In genomic region chr7:105822806-105823205, GRCh38 we compare ENCODE assay signal across 19 cellular contexts. TPM values are rescaled to one million over a fixed set of nuclear protein-coding genes. Genes with fewer than 3 reads are reported as not detected.
A peak's percentile ranks its signal among the peaks of the same experiment; 100 is the strongest.
DNase-seq lines count a peak whose midpoint lies in the region; ATAC-seq and TF ChIP-seq lines count a peak whose summit lies in the region.
"Had no signal": no experiment of that assay in that cellular context is flagged by ENCODE, and none has a peak within 500 bp of the region (broad histone marks: within the 10 kb centered on the region; RNA-seq: fewer than 3 reads in every experiment).

No MANE protein-coding gene starts in this region.

- dilution Hi-C loops in IMR-90 (cut with HindIII; ENCODE audit: low sequenced_read_pairs, unreplicated experiment): no loop called here

- WGBS in IMR-90 (ENCODE audit: extremely low coverage in 2 of 2, insufficient read length in 1 of 2), 2 experiments: no CpG with 5 or more reads among the region's 1 CpG

- POLR2A ChIA-PET in IMR-90 (lab: Charles Lee; ENCODE audit: unreplicated experiment): no interaction called here

- intact Hi-C loops in IMR-90 (cut with micrococcal nuclease): no loop called here

- H3K27ac ChIP-seq in IMR-90 (ENCODE audit: insufficient read depth, low read length): no peak overlapping the region

- peaks cover 4% of the 10 kb centered on the region for H3K36me3 ChIP-seq in IMR-90 (ENCODE audit: control insufficient read depth, insufficient read depth, low read length)
- H3K36me3 ChIP-seq: BE2C had no signal

- H2BK20ac ChIP-seq in IMR-90 (ENCODE audit: low read depth, low read length): no peak overlapping the region

- no peak overlapping the region for H2AK9ac ChIP-seq in IMR-90 (replicated peaks; ENCODE audit: low read depth, low read length, poor library complexity)

- no peak overlapping the region for H2AFZ ChIP-seq in IMR-90 (replicated peaks; ENCODE audit: low read length, poor library complexity)

- no peak overlapping the region for H4K91ac ChIP-seq in IMR-90 (ENCODE audit: insufficient read depth, low read depth, low read length)

- H2AK5ac ChIP-seq in IMR-90 (ENCODE audit: low read depth, low read length): no peak overlapping the region

- no peak for TF ChIP-seq POLR2A in IMR-90 (IDR thresholded peaks at IDR 0.05; ENCODE audit: low read depth, low read length)

- H3K4me3 ChIP-seq in IMR-90 (ENCODE audit: insufficient read depth, low read depth, low read length) (no peak overlapping the region), fibroblast of the aortic adventitia (ENCODE audit: low read depth, low read length) (no peak overlapping the region)
- H3K4me3 ChIP-seq: K562 had no signal

- no peak for DNase-seq in IMR-90
- DNase-seq in amniotic epithelial cell (ENCODE audit: low read depth): peak; percentile 62
- DNase-seq in fibroblast of the aortic adventitia (ENCODE audit: low read depth): peak; percentile 65
- DNase-seq in OCI-M2 (lab: John Stamatoyannopoulos, UW; ENCODE audit: unreplicated experiment): no peak
- DNase-seq: ACHN; BE2C; C1 segment of cervical spinal cord; Caco-2; CD4-positive, CD25-positive, alpha-beta regulatory T cell; DMS153; DMS79; GDM1; GOT3; H7; HFFc6 had no signal

- H3K9me1 ChIP-seq in IMR-90 (ENCODE audit: insufficient read depth, low read length): peaks cover 5% of the 10 kb centered on the region

- CTCF ChIA-PET in IMR-90 (lab: Yijun Ruan, JAX): no interaction called here

- H3K18ac ChIP-seq in IMR-90 (ENCODE audit: low read depth, low read length): no peak overlapping the region

- no peaks in the 10 kb centered on the region for H3K27me3 ChIP-seq in IMR-90 (ENCODE audit: control insufficient read depth, insufficient read depth, low read length)
- H3K27me3 ChIP-seq: BE2C had no signal

- no peak overlapping the region for H2BK5ac ChIP-seq in IMR-90 (ENCODE audit: low read depth, low read length, poor library complexity, severe bottlenecking)

- peaks cover 7 to 33% of the 10 kb centered on the region in 2 experiments for H3K79me1 ChIP-seq in IMR-90 (ENCODE audit: low read depth in 1 of 2, low read length in 2 of 2)

- in situ Hi-C loops in IMR-90 (cut with MboI; ENCODE audit: low sequenced_read_pairs): no loop called here

- H3K4ac ChIP-seq in IMR-90 (ENCODE audit: low read depth, low read length): no peak overlapping the region

- no peak overlapping the region for H3K4me2 ChIP-seq in IMR-90 (ENCODE audit: low read depth, low read length)

- 0 out of 2 replicates have a peak, but pooled peaks have one; percentile 24 for ATAC-seq in IMR-90 (ENCODE audit: low read depth)
- ATAC-seq in GM18498 (IDR thresholded peaks at IDR 0.05; ENCODE audit: unreplicated experiment): no peak
- ATAC-seq in HG03159 (IDR thresholded peaks at IDR 0.05; ENCODE audit: unreplicated experiment): no peak
- ATAC-seq: HCT116, K562 had no signal

- no TSS peak for BruUV-seq in IMR-90 (replicated peaks; lab: Mats Ljungman, UMichigan)

- TF ChIP-seq RAD21 in IMR-90 (IDR thresholded peaks at IDR 0.05; ENCODE audit: low read length): no peak

- no peak overlapping the region for H4K5ac ChIP-seq in IMR-90 (ENCODE audit: low read depth, low read length)

- H4K8ac ChIP-seq in IMR-90 (ENCODE audit: low read depth in 2 of 2, low read length in 2 of 2): no peak overlapping the region

- H4K20me1 ChIP-seq in IMR-90 (ENCODE audit: insufficient read depth, low read length): no peaks in the 10 kb centered on the region

- no peak overlapping the region for H2BK120ac ChIP-seq in IMR-90 (ENCODE audit: low read depth, low read length)

- no peak overlapping the region for H3K9ac ChIP-seq in IMR-90 (ENCODE audit: low read depth, low read length)

- no peak overlapping the region for H3K23ac ChIP-seq in IMR-90 (ENCODE audit: low read depth, low read length)

- no peak overlapping the region for H3K56ac ChIP-seq in IMR-90 (ENCODE audit: extremely low read depth, insufficient read depth, low read length)

- peaks cover 6% of the 10 kb centered on the region for H3K4me1 ChIP-seq in IMR-90 (ENCODE audit: control insufficient read depth, insufficient read depth, low read length)
- H3K4me1 ChIP-seq: Caco-2 had no signal

- no peak overlapping the region for H2BK15ac ChIP-seq in IMR-90 (ENCODE audit: low read depth, low read length)

- TF ChIP-seq CTCF in IMR-90 (conservative IDR thresholded peaks at IDR 0.05; ENCODE audit: low read depth, low read length) (no peak), fibroblast of the aortic adventitia (IDR thresholded peaks at IDR 0.05; ENCODE audit: insufficient read depth, low read length) (no peak)

- no peaks in the 10 kb centered on the region for H3K9me3 ChIP-seq in IMR-90 (ENCODE audit: control insufficient read depth, insufficient read depth, low read length)
- H3K9me3 ChIP-seq: BE2C, Caco-2 had no signal

- H3K14ac ChIP-seq in IMR-90 (replicated peaks; ENCODE audit: low read depth, low read length): no peak overlapping the region

TF ChIP-seq in IMR-90, 13 proteins besides CTCF, POLR2A, EP300 and RAD21:
- no peak for TF ChIP-seq MXI1 (IDR thresholded peaks at IDR 0.05; ENCODE audit: borderline replicate concordance, low read depth, low read length)
- TF ChIP-seq CHD1 (IDR thresholded peaks at IDR 0.05; ENCODE audit: low read depth, low read length): no peak
- TF ChIP-seq CEBPB (IDR thresholded peaks at IDR 0.05; ENCODE audit: low read depth, low read length): no peak
- TF ChIP-seq RCOR1 (IDR thresholded peaks at IDR 0.05; ENCODE audit: insufficient replicate concordance, low read length): no peak
- TF ChIP-seq SMC3 (IDR thresholded peaks at IDR 0.05; ENCODE audit: low read depth, low read length): no peak
- TF ChIP-seq USF2 (IDR thresholded peaks at IDR 0.05; ENCODE audit: low read depth, low read length): no peak
- TF ChIP-seq BHLHE40 (IDR thresholded peaks at IDR 0.05; ENCODE audit: low read depth, low read length): no peak
- no peak for TF ChIP-seq MAFK (IDR thresholded peaks at IDR 0.05; ENCODE audit: low read depth, low read length)
- TF ChIP-seq FOS (IDR thresholded peaks at IDR 0.05; ENCODE audit: low read depth, low read length): no peak
- no peak for TF ChIP-seq ELK1 (IDR thresholded peaks at IDR 0.05; ENCODE audit: borderline replicate concordance, low read depth, low read length)
- TF ChIP-seq MAZ (IDR thresholded peaks at IDR 0.05; ENCODE audit: borderline replicate concordance, low read depth, low read length): no peak
- no peak for TF ChIP-seq RFX5 (IDR thresholded peaks at IDR 0.05; ENCODE audit: low read depth, low read length)
- TF ChIP-seq NFE2L2 (IDR thresholded peaks at IDR 0.05; ENCODE audit: low read depth, low read length): no peak

RNA-seq across cellular contexts. Expression of gene ATXN7L1, which starts 53.6 kb away (rescaled TPM):
- total RNA-seq in IMR-90 (2012; rRNA removed): 4.3 and 4.7 TPM in 2 replicates
- polyA plus RNA-seq in IMR-90 (2012; rRNA removed): 3.2 and 3.5 TPM in 2 replicates
- polyA plus RNA-seq in IMR-90 (2012; cell fraction: cytosol; rRNA removed): 1.3 and 1.8 TPM in 2 replicates
- 3.4 and 6.4 TPM in 2 replicates for polyA plus RNA-seq in IMR-90 (2012; cell fraction: nucleus; rRNA removed; ENCODE audit: low replicate concordance)
- 2.7 and 13.8 TPM in 2 replicates for total RNA-seq in fibroblast of the aortic adventitia (ENCODE audit: low replicate concordance)

Comparison
In these comparisons a context has a peak if more than half of its experiments do, and no peak if none do; other contexts are left out.
1. DNase-seq: peak in amniotic epithelial cell (single experiment) and fibroblast of the aortic adventitia (single experiment); none in IMR-90 (single experiment) and OCI-M2 (single experiment).